ENCODE assay signal across 1 cellular context in the genomic region with DNA sequence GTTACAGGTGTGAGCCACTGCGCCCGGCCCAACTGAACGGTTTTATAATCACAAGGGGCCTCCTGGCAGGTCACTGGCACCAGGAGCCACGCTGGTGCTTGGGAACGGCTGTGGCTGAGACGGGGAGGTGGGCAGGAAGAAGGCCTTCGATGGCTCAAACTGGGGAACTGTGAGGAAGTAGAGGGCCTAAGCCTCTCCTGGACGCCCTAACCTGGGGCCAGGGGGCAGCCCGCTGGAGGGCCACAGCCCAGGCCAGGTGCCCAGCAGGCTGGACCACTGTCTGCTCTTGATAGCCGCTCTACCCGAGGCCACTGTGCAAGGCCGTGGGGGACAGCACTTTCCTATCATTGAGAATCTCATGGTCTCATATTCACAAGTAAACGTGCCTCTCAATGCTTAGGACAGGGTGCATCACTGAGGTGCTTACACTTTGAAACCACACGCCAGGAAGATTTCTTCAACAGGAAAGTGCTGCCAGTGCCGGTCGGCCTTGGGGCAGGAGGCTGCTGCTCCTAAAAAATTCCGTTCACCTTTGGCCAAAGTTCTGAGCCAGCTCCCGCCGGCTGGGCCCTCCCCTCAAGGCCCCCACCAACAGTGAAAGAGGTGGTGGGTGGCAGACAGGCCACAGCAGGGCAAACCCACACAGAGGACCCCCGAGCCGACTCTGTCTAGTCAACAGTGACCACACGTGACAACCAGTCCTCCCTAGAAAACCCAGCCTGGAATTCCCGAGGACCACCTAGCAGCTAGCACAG.
TF ChIP-seq lines count a peak whose summit lies in the region.

No MANE protein-coding gene starts in this region.

TF ChIP-seq in IMR-90, 13 proteins besides CTCF, POLR2A, EP300 and RAD21:
- TF ChIP-seq MAFK (IDR thresholded peaks at IDR 0.05; ENCODE audit: low read depth, low read length): no peak
- TF ChIP-seq, protein P1, sequence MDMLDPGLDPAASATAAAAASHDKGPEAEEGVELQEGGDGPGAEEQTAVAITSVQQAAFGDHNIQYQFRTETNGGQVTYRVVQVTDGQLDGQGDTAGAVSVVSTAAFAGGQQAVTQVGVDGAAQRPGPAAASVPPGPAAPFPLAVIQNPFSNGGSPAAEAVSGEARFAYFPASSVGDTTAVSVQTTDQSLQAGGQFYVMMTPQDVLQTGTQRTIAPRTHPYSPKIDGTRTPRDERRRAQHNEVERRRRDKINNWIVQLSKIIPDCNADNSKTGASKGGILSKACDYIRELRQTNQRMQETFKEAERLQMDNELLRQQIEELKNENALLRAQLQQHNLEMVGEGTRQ (IDR thresholded peaks at IDR 0.05; ENCODE audit: low read depth, low read length): no peak
- no peak for TF ChIP-seq MXI1 (IDR thresholded peaks at IDR 0.05; ENCODE audit: borderline replicate concordance, low read depth, low read length)
- TF ChIP-seq, protein P2, sequence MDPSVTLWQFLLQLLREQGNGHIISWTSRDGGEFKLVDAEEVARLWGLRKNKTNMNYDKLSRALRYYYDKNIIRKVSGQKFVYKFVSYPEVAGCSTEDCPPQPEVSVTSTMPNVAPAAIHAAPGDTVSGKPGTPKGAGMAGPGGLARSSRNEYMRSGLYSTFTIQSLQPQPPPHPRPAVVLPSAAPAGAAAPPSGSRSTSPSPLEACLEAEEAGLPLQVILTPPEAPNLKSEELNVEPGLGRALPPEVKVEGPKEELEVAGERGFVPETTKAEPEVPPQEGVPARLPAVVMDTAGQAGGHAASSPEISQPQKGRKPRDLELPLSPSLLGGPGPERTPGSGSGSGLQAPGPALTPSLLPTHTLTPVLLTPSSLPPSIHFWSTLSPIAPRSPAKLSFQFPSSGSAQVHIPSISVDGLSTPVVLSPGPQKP (IDR thresholded peaks at IDR 0.05; ENCODE audit: borderline replicate concordance, low read depth, low read length): no peak
- TF ChIP-seq CHD1 (IDR thresholded peaks at IDR 0.05; ENCODE audit: low read depth, low read length): no peak
- no peak for TF ChIP-seq RFX5 (IDR thresholded peaks at IDR 0.05; ENCODE audit: low read depth, low read length)
- TF ChIP-seq FOS (IDR thresholded peaks at IDR 0.05; ENCODE audit: low read depth, low read length): no peak
- TF ChIP-seq CEBPB (IDR thresholded peaks at IDR 0.05; ENCODE audit: low read depth, low read length): no peak
- TF ChIP-seq MAZ (IDR thresholded peaks at IDR 0.05; ENCODE audit: borderline replicate concordance, low read depth, low read length): no peak
- no peak for TF ChIP-seq SMC3 (IDR thresholded peaks at IDR 0.05; ENCODE audit: low read depth, low read length)
- TF ChIP-seq RCOR1 (IDR thresholded peaks at IDR 0.05; ENCODE audit: insufficient replicate concordance, low read length): no peak
- no peak for TF ChIP-seq NFE2L2 (IDR thresholded peaks at IDR 0.05; ENCODE audit: low read depth, low read length)
- TF ChIP-seq BHLHE40 (IDR thresholded peaks at IDR 0.05; ENCODE audit: low read depth, low read length): no peak
TF ChIP-seq in IMR-90: peak in this region for 0.
